Comparison of ENCODE assay signal across 8 cellular contexts in genomic region chr1:30743584-30744059, GRCh38. TPM values are rescaled to one million over a fixed set of nuclear protein-coding genes. Genes with fewer than 3 reads are reported as not detected.
A peak's percentile ranks its signal among the peaks of the same experiment; 100 is the strongest.
DNase-seq lines count a peak whose midpoint lies in the region; ATAC-seq, FAIRE-seq and TF ChIP-seq lines count a peak whose summit lies in the region.

No MANE protein-coding gene starts in this region.

- H3K36me3 ChIP-seq in bronchial epithelial cell (ENCODE audit: control insufficient read depth, insufficient read depth, low read length) (no peaks in the 10 kb centered on the region), aorta (ENCODE audit: control insufficient read depth in 1 of 2, insufficient read depth in 2 of 2, low read length in 1 of 2) (no peaks in the 10 kb centered on the region)

- no peaks in the 10 kb centered on the region for H3K4me1 ChIP-seq in aorta (ENCODE audit: control insufficient read depth in 1 of 2, insufficient read depth in 2 of 2, low read length in 2 of 2)

- CTCF ChIA-PET in GM10248 (lab: Yijun Ruan, JAX): interaction anchor here (1.0 to 13.2 kb wide), 8 partner anchors 10 to 39 kb away, joined by 3 to 162 read pairs (median 28); partner anchors contain the start of gene LAPTM5

- POLR2A ChIA-PET in GM10248 (lab: Yijun Ruan, JAX): interaction anchor here (0.6 to 6.8 kb wide), 12 partner anchors 8 to 438 kb away, joined by 3 to 71 read pairs (median 7); partner anchors contain the start of gene LAPTM5

- H3K27me3 ChIP-seq in bronchial epithelial cell (ENCODE audit: control insufficient read depth, insufficient read depth, low read length) (no peaks in the 10 kb centered on the region), aorta (ENCODE audit: control insufficient read depth in 1 of 2, insufficient read depth in 2 of 2, low read length in 1 of 2) (no peaks in the 10 kb centered on the region)

- intact Hi-C loops in aorta (cut with DNase I): no loop called here

- peak; percentile 81 for DNase-seq in GM10248 (ENCODE audit: extremely low spot score)
- DNase-seq in SW480 (ENCODE audit: low spot score): peak; percentile 77
- DNase-seq in bronchial epithelial cell (ENCODE audit: low read depth): peak; percentile 83
- peak; percentile 40 for DNase-seq in stimulated activated CD8-positive, alpha-beta memory T cell treated with anti-CD3 and anti-CD28 coated beads, Interleukin-4, amount 100 ng/mL, for 24 hours (ENCODE audit: low read depth)
- no peak for DNase-seq in NCI-H1048 (lab: John Stamatoyannopoulos, UW)
- DNase-seq in aorta: no peak
- no peak for DNase-seq in HTR-8/SVneo (ENCODE audit: insufficient read length, low spot score)

- 65 to 69% methylated on average over 4 of the region's 4 CpGs for WGBS in aorta, 2 donors

- H3K27ac ChIP-seq in aorta (ENCODE audit: low read depth in 1 of 2, low read length in 2 of 2): no peak overlapping the region

- TF ChIP-seq CTCF in GM10248 (IDR thresholded peaks at IDR 0.05; ENCODE audit: control extremely low read depth, extremely low read depth, low read depth, missing control alignments): no peak
- no peak for TF ChIP-seq CTCF in bronchial epithelial cell (IDR thresholded peaks at IDR 0.05; ENCODE audit: insufficient read depth, low read length, severe bottlenecking)

- H3K4me3 ChIP-seq in bronchial epithelial cell (ENCODE audit: low read depth, low read length): no peak overlapping the region
- no peak overlapping the region for H3K4me3 ChIP-seq in aorta (ENCODE audit: low read length in 2 of 2)

- FAIRE-seq in bronchial epithelial cell (lab: Jason Lieb, UNC) (peak; percentile 40), HTR-8/SVneo (lab: Jason Lieb, UNC) (no peak)

- ATAC-seq in HG02840 (IDR thresholded peaks at IDR 0.05; ENCODE audit: low FRiP score, unreplicated experiment) (peak; percentile 35), aorta (ENCODE audit: low FRiP score) (no peak)

- no peaks in the 10 kb centered on the region for H3K9me3 ChIP-seq in aorta (ENCODE audit: control insufficient read depth, low read length)

RNA-seq across cellular contexts. Expression of gene LAPTM5, which starts 14.0 kb away (rescaled TPM):
- total RNA-seq in bronchial epithelial cell: under 0.01 TPM in 2 replicates
- total RNA-seq in aorta: 100 to 1,000 TPM; 114 to 116 TPM
- polyA plus RNA-seq in aorta: 100 to 1,000 TPM in 1 of 2 donors, 10 to 100 TPM in 1; 18.0 to 122 TPM

RNA-seq across cellular contexts. Expression of gene MATN1, which starts 20.2 kb away (rescaled TPM):
- not detected in 2 replicates for total RNA-seq in bronchial epithelial cell
- under 1 TPM in 1 of 2 donors, not detected in 1; 0.42 TPM for total RNA-seq in aorta
- polyA plus RNA-seq in aorta: not detected

Comparison
In these comparisons a context has a peak if more than half of its experiments do, and no peak if none do; other contexts are left out.
1. DNase-seq: peak in GM10248 (single experiment), SW480 (single experiment), bronchial epithelial cell (single experiment) and stimulated activated CD8-positive, alpha-beta memory T cell treated with anti-CD3 and anti-CD28 coated beads, Interleukin-4, amount 100 ng/mL, for 24 hours (single experiment); none in NCI-H1048 (single experiment), aorta (0 of 2) and HTR-8/SVneo (single experiment).
2. RNA of gene LAPTM5, which starts 14.0 kb away (total RNA-seq): 114 to 116 TPM in aorta; under 0.01 TPM in bronchial epithelial cell; every median in the first group is over 100 times any median in the second.